In the genomic region with DNA sequence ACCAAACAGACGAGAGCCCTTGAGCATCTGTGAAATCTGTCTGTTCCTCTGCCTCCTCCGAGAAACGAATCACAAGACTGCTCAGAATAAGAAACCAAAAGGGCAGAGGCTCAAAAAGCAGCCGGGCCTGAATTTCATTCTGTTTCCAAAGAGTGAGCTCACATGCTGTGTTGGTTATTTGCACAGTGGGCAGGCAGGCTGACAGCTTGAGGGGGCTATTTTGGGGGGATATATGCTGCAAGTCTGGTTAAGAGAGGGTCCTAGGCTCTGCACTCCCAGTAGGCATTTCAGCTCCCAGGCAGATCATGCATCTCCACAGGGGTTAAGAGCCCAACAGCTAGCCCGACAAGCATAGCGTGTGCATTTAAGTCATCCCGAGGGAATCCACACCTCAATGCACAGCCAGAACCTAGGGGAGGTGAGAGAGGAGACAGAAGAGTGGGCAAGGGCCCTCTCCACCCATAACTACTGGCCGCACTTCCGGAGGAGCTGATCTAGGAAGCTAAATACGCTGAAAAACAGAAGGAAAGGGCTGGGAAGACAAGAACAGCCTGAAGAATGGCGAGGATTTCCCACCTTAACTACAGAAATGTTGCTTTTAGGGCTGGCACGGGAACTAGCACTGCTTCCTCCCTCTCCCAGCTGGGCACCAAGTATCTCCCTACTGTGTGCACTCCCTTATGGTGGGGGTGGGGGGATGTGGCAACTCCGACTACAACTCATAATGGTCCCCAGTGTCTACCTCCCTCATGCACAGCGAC, we compare ENCODE assay signal across 16 cellular contexts. TPM values are rescaled to one million over a fixed set of nuclear protein-coding genes. Genes with fewer than 3 reads are reported as not detected.
DNase-seq lines count a peak whose midpoint lies in the region; ATAC-seq lines count a peak whose summit lies in the region.
"Had no signal": no experiment of that assay in that cellular context is flagged by ENCODE, and none has a peak within 500 bp of the region (broad histone marks: within the 10 kb centered on the region; RNA-seq: fewer than 3 reads in every experiment).

No MANE protein-coding gene starts in this region.

- peak overlapping the region in 1 of 7 donors; percentile 26 for H3K4me3 Mint-ChIP-seq in CD8-positive, alpha-beta memory T cell
- H3K4me3 Mint-ChIP-seq: activated CD4-positive, alpha-beta T cell treated with anti-CD3 and anti-CD28 coated beads, Interleukin-2, amount 10 ng/mL, durations not matched to agents 24 days and 14 days; activated naive CD8-positive, alpha-beta T cell treated with anti-CD3 and anti-CD28 coated beads for 36 hours; mesothelial cell of epicardium had no signal

- H3K27me3 Mint-ChIP-seq in CD8-positive, alpha-beta memory T cell, result peaks cover 38 to 78% of the 10 kb centered on the region in 2 donors

- peaks cover 10 to 14% (median 12%) of the 10 kb centered on the region in 3 donors for H3K4me1 Mint-ChIP-seq in CD8-positive, alpha-beta memory T cell

- POLR2A ChIA-PET in CD8-positive, alpha-beta memory T cell (lab: Charles Lee), result no interaction called here

- H3K9me3 Mint-ChIP-seq in CD8-positive, alpha-beta memory T cell, result peaks cover 0 to 12% (median 7%) of the 10 kb centered on the region in 5 donors

- H3K4me1 ChIP-seq in HUES6 (ENCODE audit: control insufficient read depth, insufficient read depth, low read length) (peaks cover 35% of the 10 kb centered on the region), iPS-20b (ENCODE audit: insufficient read depth, low read length) (peaks cover 43% of the 10 kb centered on the region)
- H3K4me1 ChIP-seq in CD8-positive, alpha-beta memory T cell (ENCODE audit: insufficient read depth, low read length), result no peaks in the 10 kb centered on the region

- no peak for ATAC-seq in GM21360 (IDR thresholded peaks at IDR 0.05; ENCODE audit: unreplicated experiment)

- DNase-seq in DMS79 (lab: John Stamatoyannopoulos, UW) (peak; percentile 64), NCI-H69 (lab: John Stamatoyannopoulos, UW) (peak; percentile 76), NK-92 (lab: John Stamatoyannopoulos, UW; ENCODE audit: unreplicated experiment) (no peak), NOMO-1 treated with DMSO at 0.1 percent for 48 hours (lab: John Stamatoyannopoulos, UW; ENCODE audit: unreplicated experiment) (no peak)
- no peak for DNase-seq in CD8-positive, alpha-beta memory T cell
- DNase-seq: activated CD4-positive, alpha-beta T cell treated with anti-CD3 and anti-CD28 coated beads, Interleukin-2, amount 10 ng/mL, durations not matched to agents 24 days and 14 days; activated naive CD8-positive, alpha-beta T cell treated with anti-CD3 and anti-CD28 coated beads for 36 hours; AML-193; NK-92 treated with Interleukin-12 subunit alpha and Interleukin-12 subunit beta, amount 100 ng/mL, for 24 hours; ovary; small intestine; T1000 had no signal

- H3K36me3 ChIP-seq in HUES6 (ENCODE audit: control insufficient read depth, insufficient read depth, low read length) (no peaks in the 10 kb centered on the region), iPS-20b (ENCODE audit: insufficient read depth, low read depth, low read length) (no peaks in the 10 kb centered on the region)
- no peaks in the 10 kb centered on the region for H3K36me3 ChIP-seq in CD8-positive, alpha-beta memory T cell (ENCODE audit: insufficient read depth, low read length)
- H3K36me3 ChIP-seq: ovary had no signal

- H3K9me3 ChIP-seq in HUES6 (ENCODE audit: control insufficient read depth, insufficient read depth, low read depth, low read length), result 0 out of 2 replicates have a peak, but pooled peaks cover 3% of the 10 kb centered on the region
- no peaks in the 10 kb centered on the region for H3K9me3 ChIP-seq in iPS-20b (ENCODE audit: insufficient read depth, low read depth, low read length)
- H3K9me3 ChIP-seq in CD8-positive, alpha-beta memory T cell (ENCODE audit: low read length), result no peaks in the 10 kb centered on the region
- H3K9me3 ChIP-seq: ovary had no signal

- H3K9ac ChIP-seq in HUES6 (ENCODE audit: low read length), result peak overlapping the region; percentile 6
- peak overlapping the region; percentile 13; the same call in 1 of the 2 replicates for H3K9ac ChIP-seq in iPS-20b (ENCODE audit: low read depth, low read length)

- H3K4me3 ChIP-seq in HUES6 (ENCODE audit: low read depth, low read length) (peak overlapping the region; percentile 25), iPS-20b (ENCODE audit: low read length) (peak overlapping the region; percentile 79)
- no peak overlapping the region for H3K4me3 ChIP-seq in CD8-positive, alpha-beta memory T cell (ENCODE audit: low read length)
- H3K4me3 ChIP-seq: ovary had no signal

- peaks cover 0 to 2% (median 0%) of the 10 kb centered on the region in 3 donors for H3K36me3 Mint-ChIP-seq in CD8-positive, alpha-beta memory T cell
- H3K36me3 Mint-ChIP-seq: mesothelial cell of epicardium had no signal

- CTCF ChIA-PET in CD8-positive, alpha-beta memory T cell (lab: Charles Lee), result no interaction called here

- no peak overlapping the region for H3K27ac ChIP-seq in HUES6 (ENCODE audit: low read depth, low read length)
- no peak overlapping the region for H3K27ac ChIP-seq in iPS-20b (ENCODE audit: low read length)
- no peak overlapping the region for H3K27ac ChIP-seq in CD8-positive, alpha-beta memory T cell (ENCODE audit: low read depth, low read length)
- H3K27ac ChIP-seq: ovary had no signal

- no peak overlapping the region for H3K27ac Mint-ChIP-seq in CD8-positive, alpha-beta memory T cell
- H3K27ac Mint-ChIP-seq: activated CD4-positive, alpha-beta T cell treated with anti-CD3 and anti-CD28 coated beads, Interleukin-2, amount 10 ng/mL, durations not matched to agents 24 days and 14 days; activated naive CD8-positive, alpha-beta T cell treated with anti-CD3 and anti-CD28 coated beads for 36 hours; mesothelial cell of epicardium had no signal

- H3K27me3 ChIP-seq in HUES6 (ENCODE audit: control insufficient read depth, insufficient read depth, low read length), result peaks cover 34% of the 10 kb centered on the region
- peaks cover 44% of the 10 kb centered on the region for H3K27me3 ChIP-seq in iPS-20b (ENCODE audit: insufficient read depth, low read length)
- H3K27me3 ChIP-seq in CD8-positive, alpha-beta memory T cell (ENCODE audit: insufficient read depth, low read length, poor library complexity, severe bottlenecking), result peaks cover 35% of the 10 kb centered on the region
- H3K27me3 ChIP-seq: ovary had no signal

RNA-seq across cellular contexts. Expression of gene PGBD5, which starts 3.7 kb away (rescaled TPM):
- not detected for total RNA-seq in CD8-positive, alpha-beta memory T cell
- not detected for polyA plus RNA-seq in CD8-positive, alpha-beta memory T cell
- total RNA-seq: activated naive CD8-positive, alpha-beta T cell treated with anti-CD3 and anti-CD28 coated beads for 36 hours had no signal

Comparison
In these comparisons a context has a peak if more than half of its experiments do, and no peak if none do; other contexts are left out.
1. DNase-seq: peak in DMS79 (single experiment) and NCI-H69 (single experiment); none in CD8-positive, alpha-beta memory T cell (0 of 5), NK-92 (single experiment) and NOMO-1 treated with DMSO at 0.1 percent for 48 hours (single experiment).